ENCODE assay signal across 13 cellular contexts in genomic region chr16:50251375-50252081, GRCh38. TPM values are rescaled to one million over a fixed set of nuclear protein-coding genes. Genes with fewer than 3 reads are reported as not detected.
A peak's percentile ranks its signal among the peaks of the same experiment; 100 is the strongest.
DNase-seq lines count a peak whose midpoint lies in the region; ATAC-seq, FAIRE-seq and TF ChIP-seq lines count a peak whose summit lies in the region.
"Had no signal": no experiment of that assay in that cellular context is flagged by ENCODE, and none has a peak within 500 bp of the region (broad histone marks: within the 10 kb centered on the region; RNA-seq: fewer than 3 reads in every experiment).

No MANE protein-coding gene starts in this region.

- H3K27me3 Mint-ChIP-seq in astrocyte (ENCODE audit: low read depth, unreplicated experiment) (no peaks in the 10 kb centered on the region), WTC11 (ENCODE audit: low read depth) (peaks cover 10% of the 10 kb centered on the region)

- H3K9ac ChIP-seq in GM23248, result peak overlapping the region; percentile 81
- H3K9ac ChIP-seq in astrocyte (ENCODE audit: low read length), result peak overlapping the region; percentile 3

- H3F3A ChIP-seq in GM23248 (ENCODE audit: insufficient read depth), result peaks cover 15% of the 10 kb centered on the region

- H3K79me2 ChIP-seq in ACC112 (ENCODE audit: control insufficient read depth, insufficient read depth, low read length, unreplicated experiment) (peaks cover 15% of the 10 kb centered on the region), GM23248 (ENCODE audit: insufficient read depth) (peaks cover 62% of the 10 kb centered on the region), astrocyte (ENCODE audit: insufficient read depth, low read length) (no peaks in the 10 kb centered on the region)

- POLR2A ChIA-PET in WTC11 (lab: Charles Lee), result no interaction called here

- intact Hi-C loops in left lung (cut with DNase I), result no loop called here

- peak overlapping the region; percentile 16 for H3K27ac Mint-ChIP-seq in astrocyte (ENCODE audit: unreplicated experiment)
- no peak overlapping the region for H3K27ac Mint-ChIP-seq in WTC11
- H3K27ac Mint-ChIP-seq: activated T-helper 2 cell treated with anti-CD3 and anti-CD28 coated beads, Interferon-gamma antibody, Interleukin-2, Interleukin-4, amounts not matched to agents 10 μg/mL and 5 μg/mL and 100 μg/mL, durations not matched to agents 14 hours and 24 hours and 36 hours; T-helper 1 cell treated with Interleukin-12 subunit alpha and Interleukin-12 subunit beta and Interleukin-4 antibody, amounts not matched to agents 30 μg/mL and 1 μg/mL, for 36 hours had no signal

- H2AFZ ChIP-seq in ACC112 (ENCODE audit: low read length, unreplicated experiment) (peak overlapping the region; percentile 28), GM23248 (peak overlapping the region; percentile 52), astrocyte (ENCODE audit: low read depth, low read length) (peak overlapping the region; percentile 30)

- H3K27me3 ChIP-seq in ACC112 (ENCODE audit: insufficient read depth, low read length) (no peaks in the 10 kb centered on the region), GM23248 (replicated peaks; ENCODE audit: insufficient read depth) (no peaks in the 10 kb centered on the region), astrocyte (ENCODE audit: insufficient read depth, low read length) (peaks cover 10% of the 10 kb centered on the region), left lung (peaks cover 0 to 5% of the 10 kb centered on the region in 2 donors)
- H3K27me3 ChIP-seq: thyroid gland had no signal

- peak; percentile 98 for DNase-seq in GM23248
- peak; percentile 96 for DNase-seq in astrocyte (ENCODE audit: low read depth)
- DNase-seq in left lung, result peak; percentile 80
- no peak for DNase-seq in DMS 273 (lab: John Stamatoyannopoulos, UW; ENCODE audit: unreplicated experiment)
- no peak for DNase-seq in hypothalamus (lab: John Stamatoyannopoulos, UW)
- no peak for DNase-seq in WTC11 (ENCODE audit: low spot score)
- DNase-seq in activated CD4-positive, alpha-beta T cell treated with anti-CD3 and anti-CD28 coated beads, Interleukin-2, amount 50 U/mL, for 4 hours, result no peak
- DNase-seq: Calu3, NCI-H2171 treated with DMSO at 0.1 percent for 48 hours had no signal

- ATAC-seq in left lung (peak; percentile 76), WTC11 (no peak; the same call in 1 of the 2 replicates)

- H3K4me1 Mint-ChIP-seq in astrocyte (ENCODE audit: low read depth, unreplicated experiment) (peaks cover 22% of the 10 kb centered on the region), WTC11 (peaks cover 25% of the 10 kb centered on the region)

- H3K4me2 ChIP-seq in GM23248 (ENCODE audit: unreplicated experiment) (peak overlapping the region; percentile 67), astrocyte (ENCODE audit: low read length) (peak overlapping the region; percentile 61)

- H3K27ac ChIP-seq in ACC112 (ENCODE audit: low read depth, low read length) (peak overlapping the region; percentile 82), GM23248 (peak overlapping the region; percentile 93), astrocyte (ENCODE audit: low read depth, low read length) (peak overlapping the region; percentile 28), left lung (peak overlapping the region; percentile 39 to 65)
- H3K27ac ChIP-seq: thyroid gland had no signal

- H3K36me3 Mint-ChIP-seq in astrocyte (ENCODE audit: low read depth, unreplicated experiment) (peaks cover 6% of the 10 kb centered on the region), WTC11 (no peaks in the 10 kb centered on the region)

- 33 to 41% methylated on average over 15 of the region's 15 CpGs for WGBS in GM23248 (ENCODE audit: low coverage in 1 of 2, low lambda C conversion rate in 2 of 2, missing lambda C conversion rate in 2 of 2), 2 experiments

- peak overlapping the region; percentile 2 for H3K4me3 Mint-ChIP-seq in astrocyte (ENCODE audit: unreplicated experiment)
- no peak overlapping the region for H3K4me3 Mint-ChIP-seq in WTC11
- H3K4me3 Mint-ChIP-seq: T-helper 1 cell treated with Interleukin-12 subunit alpha and Interleukin-12 subunit beta and Interleukin-4 antibody, amounts not matched to agents 30 μg/mL and 1 μg/mL, for 36 hours had no signal

- no peaks in the 10 kb centered on the region for H4K20me1 ChIP-seq in GM23248 (ENCODE audit: insufficient read depth)
- no peaks in the 10 kb centered on the region for H4K20me1 ChIP-seq in astrocyte (ENCODE audit: insufficient read depth, low read length)

- H3K9me3 ChIP-seq in GM23248 (ENCODE audit: low read depth), result no peaks in the 10 kb centered on the region
- no peaks in the 10 kb centered on the region for H3K9me3 ChIP-seq in astrocyte (ENCODE audit: insufficient read depth, low read depth, low read length)
- no peaks in the 10 kb centered on the region for H3K9me3 ChIP-seq in left lung
- H3K9me3 ChIP-seq: thyroid gland had no signal

- no peaks in the 10 kb centered on the region for H3K36me3 ChIP-seq in ACC112 (ENCODE audit: insufficient read depth, low read length)
- no peaks in the 10 kb centered on the region for H3K36me3 ChIP-seq in GM23248 (ENCODE audit: low read depth)
- H3K36me3 ChIP-seq in astrocyte (ENCODE audit: insufficient read depth, low read length), result no peaks in the 10 kb centered on the region
- H3K36me3 ChIP-seq in left lung, result no peaks in the 10 kb centered on the region
- H3K36me3 ChIP-seq: thyroid gland had no signal

- in situ Hi-C loops in GM23248 (cut with MboI), result no loop called here

- H3K4me1 ChIP-seq in ACC112 (ENCODE audit: control insufficient read depth, insufficient read depth, low read length, unreplicated experiment), result peaks cover 29% of the 10 kb centered on the region
- H3K4me1 ChIP-seq in GM23248 (ENCODE audit: insufficient read depth), result peaks cover 34% of the 10 kb centered on the region
- H3K4me1 ChIP-seq in astrocyte (ENCODE audit: insufficient read depth, low read length), result peaks cover 18% of the 10 kb centered on the region
- peaks cover 19 to 46% of the 10 kb centered on the region in 2 donors for H3K4me1 ChIP-seq in left lung

- CTCF ChIA-PET in WTC11 (lab: Charles Lee), result interaction anchor here (0.7 to 1.7 kb wide), 3 partner anchors 24 to 42 kb away, joined by 3 to 5 read pairs (median 3); no protein-coding TSS in a partner anchor

- FAIRE-seq in astrocyte (lab: Jason Lieb, UNC), result peak; percentile 59

- H3K9me3 Mint-ChIP-seq in astrocyte (ENCODE audit: unreplicated experiment), result peaks cover 2% of the 10 kb centered on the region
- H3K9me3 Mint-ChIP-seq in WTC11, result no peaks in the 10 kb centered on the region
- H3K9me3 Mint-ChIP-seq: activated T-helper 2 cell treated with anti-CD3 and anti-CD28 coated beads, Interferon-gamma antibody, Interleukin-2, Interleukin-4, amounts not matched to agents 10 μg/mL and 5 μg/mL and 100 μg/mL, durations not matched to agents 14 hours and 24 hours and 36 hours; T-helper 1 cell treated with Interleukin-12 subunit alpha and Interleukin-12 subunit beta and Interleukin-4 antibody, amounts not matched to agents 30 μg/mL and 1 μg/mL, for 36 hours had no signal

- no peak for TF ChIP-seq CTCF in astrocyte (IDR thresholded peaks at IDR 0.05; ENCODE audit: insufficient read depth, low read depth, low read length)
- no peak for TF ChIP-seq CTCF in left lung (IDR thresholded peaks at IDR 0.05)
- TF ChIP-seq CTCF in WTC11 (IDR thresholded peaks at IDR 0.05), result no peak

- no peaks in the 10 kb centered on the region for H3K9me2 ChIP-seq in GM23248 (ENCODE audit: insufficient read depth)

- H3K4me3 ChIP-seq in ACC112 (ENCODE audit: low read depth, low read length), result no peak overlapping the region
- H3K4me3 ChIP-seq in GM23248, result peak overlapping the region; percentile 18; the same call in 1 of the 2 replicates
- no peak overlapping the region for H3K4me3 ChIP-seq in astrocyte (ENCODE audit: insufficient read depth, low read depth, low read length)
- no peak overlapping the region for H3K4me3 ChIP-seq in left lung
- H3K4me3 ChIP-seq: thyroid gland had no signal

TF ChIP-seq in WTC11, 78 proteins besides CTCF, POLR2A, EP300 and RAD21 (continues in another document):
- no peak for TF ChIP-seq FOXJ3 (CRISPR knock-in tag; IDR thresholded peaks at IDR 0.05; ENCODE audit: borderline replicate concordance)
- TF ChIP-seq FOXP4 (CRISPR knock-in tag; IDR thresholded peaks at IDR 0.05), result no peak
- TF ChIP-seq ZNF232 (CRISPR knock-in tag; IDR thresholded peaks at IDR 0.05), result no peak
- no peak for TF ChIP-seq EMX1 (CRISPR knock-in tag; IDR thresholded peaks at IDR 0.05)
- TF ChIP-seq IRF1 (CRISPR knock-in tag; IDR thresholded peaks at IDR 0.05), result no peak
- no peak for TF ChIP-seq MLX (CRISPR knock-in tag; IDR thresholded peaks at IDR 0.05)

RNA-seq across cellular contexts. Expression of gene ADCY7, which starts 14.8 kb away (rescaled TPM):
- total RNA-seq in GM23248 (2014; rRNA removed; shearing (Covaris generic)), result 87.4 and 90.5 TPM in 2 replicates
- 31.9 and 32.7 TPM in 2 replicates for polyA plus RNA-seq in GM23248 (2016; fragmentation: Nextera tagmentation; extraction: Ambion mirVana)
- total RNA-seq in astrocyte, result 30.3 and 33.7 TPM in 2 replicates
- 100 to 1,000 TPM in 1 of 2 donors, 10 to 100 TPM in 1; 77.6 to 116 TPM for total RNA-seq in left lung
- total RNA-seq in WTC11 (2021), result 5.9 to 8.0 TPM (median 6.6 TPM) in 3 replicates

Comparison
In these comparisons a context has a peak if more than half of its experiments do, and no peak if none do; other contexts are left out.
1. H3K27ac ChIP-seq: peak in every context shown above with its lines; median percentile 93 in GM23248; 82 in ACC112; 52 in left lung; 28 in astrocyte.
2. DNase-seq: peak in GM23248 (single experiment), astrocyte (single experiment) and left lung (2 of 2); none in DMS 273 (single experiment), hypothalamus (0 of 51), WTC11 (single experiment) and activated CD4-positive, alpha-beta T cell treated with anti-CD3 and anti-CD28 coated beads, Interleukin-2, amount 50 U/mL, for 4 hours (0 of 2).
3. Peak in every context shown above with its lines, with median percentiles within 50 percentile points of each other: H2AFZ ChIP-seq.